ENCODE assay signal across 17 cellular contexts in the genomic region with DNA sequence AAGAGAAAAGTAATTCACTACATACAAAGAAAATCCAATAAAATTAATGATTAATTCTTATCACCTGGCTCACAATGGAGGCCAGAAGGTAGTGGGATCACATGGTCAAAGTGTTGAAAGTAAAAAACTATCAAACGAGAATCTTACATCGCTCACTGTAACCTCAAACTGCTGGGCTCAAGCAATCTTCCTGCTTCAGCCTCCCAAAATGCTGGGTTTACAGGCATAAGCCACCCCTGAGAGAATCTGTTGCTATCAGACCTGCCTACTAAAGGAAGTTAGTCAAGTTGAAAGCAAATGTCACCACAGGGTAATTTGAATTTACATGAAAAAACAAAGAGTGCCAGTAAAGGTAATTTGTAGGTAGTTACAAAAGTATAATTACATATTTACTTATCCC.
DNase-seq lines count a peak whose midpoint lies in the region; ATAC-seq and TF ChIP-seq lines count a peak whose summit lies in the region.
"Had no signal": no experiment of that assay in that cellular context is flagged by ENCODE, and none has a peak within 500 bp of the region (broad histone marks: within the 10 kb centered on the region; RNA-seq: fewer than 3 reads in every experiment).

No MANE protein-coding gene starts in this region.

- H3K27ac Mint-ChIP-seq in WTC11, result no peak overlapping the region
- H3K27ac Mint-ChIP-seq: nephron had no signal

- POLR2A ChIA-PET in WTC11 (lab: Charles Lee), result no interaction called here

- peaks cover 13% of the 10 kb centered on the region for H3K4me1 Mint-ChIP-seq in WTC11
- H3K4me1 Mint-ChIP-seq: nephron had no signal

- no peaks in the 10 kb centered on the region for H3K36me3 ChIP-seq in uterus

- no peak for TF ChIP-seq POLR2A in uterus (IDR thresholded peaks at IDR 0.05)

- DNase-seq in GM13977 (ENCODE audit: low spot score), result peak; percentile 40
- DNase-seq in WTC11 (ENCODE audit: low spot score), result no peak
- no peak for DNase-seq in uterus
- DNase-seq in NCI-H1436 treated with DMSO at 0.1 percent for 48 hours (lab: John Stamatoyannopoulos, UW), result no peak
- no peak for DNase-seq in RKO (ENCODE audit: low spot score)
- DNase-seq: activated CD4-positive, alpha-beta T cell treated with anti-CD3 and anti-CD28 coated beads for 4 hours; amygdala; H9; kidney glomerular epithelial cell; NCI-H1105; small intestine had no signal

- no peak for TF ChIP-seq CTCF in GM13977 (IDR thresholded peaks at IDR 0.05; ENCODE audit: extremely low read depth, insufficient read depth, missing control alignments)
- TF ChIP-seq CTCF in WTC11 (IDR thresholded peaks at IDR 0.05), result no peak
- TF ChIP-seq CTCF in uterus (IDR thresholded peaks at IDR 0.05), result no peak

- no peaks in the 10 kb centered on the region for H3K27me3 Mint-ChIP-seq in WTC11 (ENCODE audit: low read depth)
- H3K27me3 Mint-ChIP-seq: CD4-positive, CD25-positive, alpha-beta regulatory T cell had no signal

- intact Hi-C loops in uterus (cut with DNase I; ENCODE audit: low total_unique reads), result no loop called here

- CTCF ChIA-PET in WTC11 (lab: Charles Lee), result no interaction called here

- H3K9me3 Mint-ChIP-seq in WTC11, result peaks cover 4% of the 10 kb centered on the region; the same call in 1 of the 2 replicates
- H3K9me3 Mint-ChIP-seq: H9 had no signal

- no peak overlapping the region for H3K4me3 Mint-ChIP-seq in WTC11
- H3K4me3 Mint-ChIP-seq: CD4-positive, CD25-positive, alpha-beta regulatory T cell; H9; nephron had no signal

- peak; percentile 51 for ATAC-seq in GM19324 (IDR thresholded peaks at IDR 0.05; ENCODE audit: low FRiP score, unreplicated experiment)
- ATAC-seq in HG02885 (IDR thresholded peaks at IDR 0.05; ENCODE audit: poor library complexity, unreplicated experiment), result peak; percentile 65
- ATAC-seq in WTC11, result peak; percentile 66
- no peak for ATAC-seq in esophagus mucosa
- ATAC-seq: SK-N-SH treated with all-trans-retinoic acid at 6 μM for 48 hours had no signal

- in situ Hi-C loops in GM13977 (cut with MboI; ENCODE audit: low pct_unique_long_range_greater_than_20kb, low sequenced_read_pairs, unreplicated experiment), result no loop called here

- H3K27me3 ChIP-seq in uterus, result no peaks in the 10 kb centered on the region

- H3K9me3 ChIP-seq in uterus, result no peaks in the 10 kb centered on the region

- no peaks in the 10 kb centered on the region for H3K4me1 ChIP-seq in uterus

- peaks cover 7% of the 10 kb centered on the region for H3K36me3 Mint-ChIP-seq in WTC11

- H3K4me3 ChIP-seq in uterus, result no peak overlapping the region

- H3K27ac ChIP-seq in uterus, result no peak overlapping the region

TF ChIP-seq in WTC11, 78 proteins besides CTCF, POLR2A, EP300 and RAD21:
- TF ChIP-seq NFATC4 (CRISPR knock-in tag; IDR thresholded peaks at IDR 0.05) (no peak), ZNF416 (CRISPR knock-in tag; IDR thresholded peaks at IDR 0.05) (no peak), ELF4 (CRISPR knock-in tag; IDR thresholded peaks at IDR 0.05; ENCODE audit: low read depth) (no peak), HMGA2 (CRISPR knock-in tag; IDR thresholded peaks at IDR 0.05) (no peak), CBFB (CRISPR knock-in tag; IDR thresholded peaks at IDR 0.05; ENCODE audit: low read depth) (no peak)
- TF ChIP-seq, protein P1, sequence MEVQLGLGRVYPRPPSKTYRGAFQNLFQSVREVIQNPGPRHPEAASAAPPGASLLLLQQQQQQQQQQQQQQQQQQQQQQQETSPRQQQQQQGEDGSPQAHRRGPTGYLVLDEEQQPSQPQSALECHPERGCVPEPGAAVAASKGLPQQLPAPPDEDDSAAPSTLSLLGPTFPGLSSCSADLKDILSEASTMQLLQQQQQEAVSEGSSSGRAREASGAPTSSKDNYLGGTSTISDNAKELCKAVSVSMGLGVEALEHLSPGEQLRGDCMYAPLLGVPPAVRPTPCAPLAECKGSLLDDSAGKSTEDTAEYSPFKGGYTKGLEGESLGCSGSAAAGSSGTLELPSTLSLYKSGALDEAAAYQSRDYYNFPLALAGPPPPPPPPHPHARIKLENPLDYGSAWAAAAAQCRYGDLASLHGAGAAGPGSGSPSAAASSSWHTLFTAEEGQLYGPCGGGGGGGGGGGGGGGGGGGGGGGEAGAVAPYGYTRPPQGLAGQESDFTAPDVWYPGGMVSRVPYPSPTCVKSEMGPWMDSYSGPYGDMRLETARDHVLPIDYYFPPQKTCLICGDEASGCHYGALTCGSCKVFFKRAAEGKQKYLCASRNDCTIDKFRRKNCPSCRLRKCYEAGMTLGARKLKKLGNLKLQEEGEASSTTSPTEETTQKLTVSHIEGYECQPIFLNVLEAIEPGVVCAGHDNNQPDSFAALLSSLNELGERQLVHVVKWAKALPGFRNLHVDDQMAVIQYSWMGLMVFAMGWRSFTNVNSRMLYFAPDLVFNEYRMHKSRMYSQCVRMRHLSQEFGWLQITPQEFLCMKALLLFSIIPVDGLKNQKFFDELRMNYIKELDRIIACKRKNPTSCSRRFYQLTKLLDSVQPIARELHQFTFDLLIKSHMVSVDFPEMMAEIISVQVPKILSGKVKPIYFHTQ (CRISPR knock-in tag; IDR thresholded peaks at IDR 0.05), result no peak
- TF ChIP-seq, protein P2, sequence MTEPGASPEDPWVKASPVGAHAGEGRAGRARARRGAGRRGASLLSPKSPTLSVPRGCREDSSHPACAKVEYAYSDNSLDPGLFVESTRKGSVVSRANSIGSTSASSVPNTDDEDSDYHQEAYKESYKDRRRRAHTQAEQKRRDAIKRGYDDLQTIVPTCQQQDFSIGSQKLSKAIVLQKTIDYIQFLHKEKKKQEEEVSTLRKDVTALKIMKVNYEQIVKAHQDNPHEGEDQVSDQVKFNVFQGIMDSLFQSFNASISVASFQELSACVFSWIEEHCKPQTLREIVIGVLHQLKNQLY (CRISPR knock-in tag; IDR thresholded peaks at IDR 0.05), result no peak
